ENCODE assay signal across 17 cellular contexts in genomic region chr10:88987840-88988239, GRCh38. TPM values are rescaled to one million over a fixed set of nuclear protein-coding genes. Genes with fewer than 3 reads are reported as not detected.
DNase-seq lines count a peak whose midpoint lies in the region; ATAC-seq and TF ChIP-seq lines count a peak whose summit lies in the region.
"Had no signal": no experiment of that assay in that cellular context is flagged by ENCODE, and none has a peak within 500 bp of the region (broad histone marks: within the 10 kb centered on the region; RNA-seq: fewer than 3 reads in every experiment).

No MANE protein-coding gene starts in this region.

- H3K9me3 ChIP-seq in gastroesophageal sphincter (no peaks in the 10 kb centered on the region), spleen (peaks cover 0 to 10% (median 7%) of the 10 kb centered on the region in 8 donors)
- H3K9me3 ChIP-seq: A549, SK-N-SH, tibial nerve had no signal

- intact Hi-C loops in spleen (cut with DNase I; ENCODE audit: low total_unique reads): loop anchor here (2.0 to 10.0 kb wide), 2 partner anchors 53 to 103 kb away; partner anchors contain the start of gene STAMBPL1

- no peaks in the 10 kb centered on the region for H3K27me3 Mint-ChIP-seq in activated T-cell treated with anti-CD3 and anti-CD28 coated beads, Interleukin-2, amount 50 U/mL, for 24 hours
- no peaks in the 10 kb centered on the region for H3K27me3 Mint-ChIP-seq in activated T-cell treated with anti-CD3 and anti-CD28 coated beads, Interleukin-2, amount 50 U/mL, for 4 hours (ENCODE audit: low read depth)
- no peaks in the 10 kb centered on the region for H3K27me3 Mint-ChIP-seq in T-cell

- peaks cover 59% of the 10 kb centered on the region for H3K4me1 Mint-ChIP-seq in activated T-cell treated with anti-CD3 and anti-CD28 coated beads, Interleukin-2, amount 50 U/mL, for 24 hours (ENCODE audit: low read depth)
- H3K4me1 Mint-ChIP-seq in activated T-cell treated with anti-CD3 and anti-CD28 coated beads, Interleukin-2, amount 50 U/mL, for 4 hours (ENCODE audit: low read depth): peaks cover 60% of the 10 kb centered on the region
- H3K4me1 Mint-ChIP-seq in T-cell: peaks cover 58 to 65% (median 62%) of the 10 kb centered on the region in 3 donors

- no peak for TF ChIP-seq CTCF in gastroesophageal sphincter (IDR thresholded peaks at IDR 0.05)
- TF ChIP-seq CTCF in spleen (IDR thresholded peaks at IDR 0.05 in 8 of 11, conservative IDR thresholded peaks at IDR 0.05 in 3 of 11): no peak
- no peak for TF ChIP-seq CTCF in foreskin keratinocyte (conservative IDR thresholded peaks at IDR 0.05)

- peaks cover 3% of the 10 kb centered on the region for H3K9me3 Mint-ChIP-seq in activated T-cell treated with anti-CD3 and anti-CD28 coated beads, Interleukin-2, amount 50 U/mL, for 24 hours
- H3K9me3 Mint-ChIP-seq in activated T-cell treated with anti-CD3 and anti-CD28 coated beads, Interleukin-2, amount 50 U/mL, for 4 hours: peaks cover 8% of the 10 kb centered on the region
- peaks cover 3 to 7% (median 5%) of the 10 kb centered on the region in 3 donors for H3K9me3 Mint-ChIP-seq in T-cell
- H3K9me3 Mint-ChIP-seq: GM23338 had no signal

- POLR2A ChIA-PET in T-cell (lab: Charles Lee): interaction anchor here (0.6 kb wide), 2 partner anchors 15 to 250 kb away, joined by 3 read pairs; no protein-coding TSS in a partner anchor

- no peak for DNase-seq in activated T-cell treated with anti-CD3 and anti-CD28 coated beads, Interleukin-2, amount 50 U/mL, for 24 hours
- no peak for DNase-seq in activated T-cell treated with anti-CD3 and anti-CD28 coated beads, Interleukin-2, amount 50 U/mL, for 4 hours
- no peak for DNase-seq in T-cell
- DNase-seq in spleen: no peak
- no peak for DNase-seq in NCI-H146 treated with DMSO at 0.1 percent for 48 hours (lab: John Stamatoyannopoulos, UW; ENCODE audit: unreplicated experiment)
- no peak for DNase-seq in activated effector memory CD4-positive, alpha-beta T cell treated with Interleukin-2 at 50 U/mL for 16 hours
- DNase-seq in foreskin keratinocyte: no peak
- DNase-seq: DMS53, NCI-H146, NCI-H2227 treated with DMSO at 0.1 percent for 48 hours, NCI-H82, SK-N-SH had no signal

- peak overlapping the region in 3 of 4 donors; percentile 52 to 95 (median 88) for H3K27ac ChIP-seq in gastroesophageal sphincter
- H3K27ac ChIP-seq in spleen: peak overlapping the region in 7 of 8 donors; percentile 30 to 99 (median 96)
- H3K27ac ChIP-seq in foreskin keratinocyte: no peak overlapping the region
- H3K27ac ChIP-seq: A549 had no signal

- CTCF ChIA-PET in T-cell (lab: Charles Lee): interaction anchor here (0.7 to 2.0 kb wide), 11 partner anchors 9 to 716 kb away, joined by 3 to 13 read pairs (median 5); no protein-coding TSS in a partner anchor

- no peak for TF ChIP-seq POLR2A in gastroesophageal sphincter (IDR thresholded peaks at IDR 0.05)
- TF ChIP-seq POLR2A in spleen (IDR thresholded peaks at IDR 0.05): no peak

- H3K4me1 ChIP-seq in gastroesophageal sphincter (peaks cover 16 to 85% (median 25%) of the 10 kb centered on the region in 3 donors), spleen (peaks cover 23 to 77% (median 46%) of the 10 kb centered on the region in 6 donors), foreskin keratinocyte (peaks cover 13% of the 10 kb centered on the region)

- no peak for ATAC-seq in activated T-cell treated with anti-CD3 and anti-CD28 coated beads, Interleukin-2, amount 50 U/mL, for 4 hours
- ATAC-seq in T-cell (replicated peaks in 1 of 4) (no peak), gastroesophageal sphincter (no peak), foreskin keratinocyte (no peak)
- ATAC-seq: A549, GM23338 had no signal

- no peak overlapping the region for H3K4me3 ChIP-seq in gastroesophageal sphincter
- H3K4me3 ChIP-seq in spleen: no peak overlapping the region
- H3K4me3 ChIP-seq: A549, GM23338, tibial nerve had no signal

- H3K36me3 Mint-ChIP-seq in activated T-cell treated with anti-CD3 and anti-CD28 coated beads, Interleukin-2, amount 50 U/mL, for 24 hours (ENCODE audit: low read depth): peaks cover 20% of the 10 kb centered on the region
- no peaks in the 10 kb centered on the region for H3K36me3 Mint-ChIP-seq in activated T-cell treated with anti-CD3 and anti-CD28 coated beads, Interleukin-2, amount 50 U/mL, for 4 hours (ENCODE audit: insufficient read depth)
- H3K36me3 Mint-ChIP-seq in T-cell: peaks cover 3% of the 10 kb centered on the region

- H3K27ac Mint-ChIP-seq in activated T-cell treated with anti-CD3 and anti-CD28 coated beads, Interleukin-2, amount 50 U/mL, for 24 hours: peak overlapping the region; percentile 42
- H3K27ac Mint-ChIP-seq in T-cell: peak overlapping the region; percentile 61 to 79
- H3K27ac Mint-ChIP-seq: GM23338 had no signal

- TF ChIP-seq EP300 in gastroesophageal sphincter (IDR thresholded peaks at IDR 0.05): no peak

- H3K36me3 ChIP-seq in gastroesophageal sphincter (no peaks in the 10 kb centered on the region), spleen (no peaks in the 10 kb centered on the region)
- H3K36me3 ChIP-seq: tibial nerve had no signal

- H3K27me3 ChIP-seq in gastroesophageal sphincter (no peaks in the 10 kb centered on the region), spleen (replicated peaks in 1 of 7) (no peaks in the 10 kb centered on the region), foreskin keratinocyte (no peaks in the 10 kb centered on the region)
- H3K27me3 ChIP-seq: tibial nerve had no signal

- WGBS in gastroesophageal sphincter (ENCODE audit: low coverage in 1 of 2), 2 donors: 30 to 67% methylated on average over 2 of the region's 2 CpGs
- 38 to 80% (median 57%) methylated on average over 2 of the region's 2 CpGs for WGBS in spleen, 5 donors

- H3K4me3 Mint-ChIP-seq in activated T-cell treated with anti-CD3 and anti-CD28 coated beads, Interleukin-2, amount 50 U/mL, for 24 hours: no peak overlapping the region
- H3K4me3 Mint-ChIP-seq in activated T-cell treated with anti-CD3 and anti-CD28 coated beads, Interleukin-2, amount 50 U/mL, for 4 hours: no peak overlapping the region
- peak overlapping the region in 1 of 3 donors; percentile 36 for H3K4me3 Mint-ChIP-seq in T-cell
- H3K4me3 Mint-ChIP-seq: CD14-positive monocyte, GM23338 had no signal

RNA-seq across cellular contexts. Expression of gene FAS, which starts 2.8 kb away (rescaled TPM):
- 10 to 100 TPM; 23.0 to 31.9 (median 30.1) TPM for total RNA-seq in activated T-cell treated with anti-CD3 and anti-CD28 coated beads, Interleukin-2, amount 50 U/mL, for 4 hours
- 10 to 100 TPM; 18.4 to 32.6 (median 28.0) TPM for total RNA-seq in T-cell
- total RNA-seq in gastroesophageal sphincter: 10 to 100 TPM; 15.0 to 27.5 (median 19.6) TPM
- total RNA-seq in spleen: 10 to 100 TPM; 29.9 to 50.6 (median 36.4) TPM
- polyA plus RNA-seq in spleen: 1 to 10 TPM; 7.6 to 9.7 (median 8.3) TPM
- total RNA-seq in foreskin keratinocyte: 18.0 and 24.1 TPM in 2 replicates
- 8.5 and 12.4 TPM in 2 replicates for polyA plus RNA-seq in foreskin keratinocyte

RNA-seq across cellular contexts. Expression of gene ACTA2, which starts 35.3 kb away (rescaled TPM):
- total RNA-seq in activated T-cell treated with anti-CD3 and anti-CD28 coated beads, Interleukin-2, amount 50 U/mL, for 4 hours: 1 to 10 TPM; 2.6 to 4.1 (median 2.6) TPM
- 1 to 10 TPM; 4.0 to 7.8 (median 5.3) TPM for total RNA-seq in T-cell
- 1,000 to 10,000 TPM; 5,887 to 9,086 (median 7,887) TPM for total RNA-seq in gastroesophageal sphincter
- total RNA-seq in spleen: 1,000 to 10,000 TPM in 1 of 7 donors, 100 to 1,000 TPM in 6; 128 to 1,421 (median 242) TPM
- 100 to 1,000 TPM; 104 to 324 (median 224) TPM for polyA plus RNA-seq in spleen
- 10.3 and 12.2 TPM in 2 replicates for total RNA-seq in foreskin keratinocyte
- 10.2 and 10.9 TPM in 2 replicates for polyA plus RNA-seq in foreskin keratinocyte
